10 cellular contexts compared by ENCODE assay signal in the genomic region with DNA sequence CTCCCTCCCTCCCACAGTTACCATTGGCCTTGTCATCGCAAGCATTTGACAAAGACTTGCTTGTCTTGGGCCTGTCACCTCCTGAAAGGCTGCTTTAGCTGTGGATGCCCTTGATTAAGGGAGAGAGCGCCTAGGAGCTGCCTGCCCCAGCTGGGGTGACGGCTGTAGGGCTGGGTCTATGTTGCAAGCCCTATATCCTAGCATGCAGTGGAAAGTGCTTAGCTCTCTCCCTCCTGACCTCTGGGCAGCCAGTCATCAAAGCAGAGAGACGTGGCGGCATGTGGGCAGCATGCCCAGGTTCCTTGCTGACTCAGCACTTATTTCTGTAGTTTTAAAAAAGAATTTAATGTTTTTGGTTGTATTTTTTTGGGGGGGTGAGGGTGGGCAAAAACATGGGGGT.
"Had no signal": no experiment of that assay in that cellular context is flagged by ENCODE, and none has a peak within 500 bp of the region (broad histone marks: within the 10 kb centered on the region; RNA-seq: fewer than 3 reads in every experiment).

No MANE protein-coding gene starts in this region.

- DNase-seq: activated B cell treated with CpG ODN at 0.5 μM for 24 hours; activated CD4-positive, alpha-beta T cell treated with anti-CD3 and anti-CD28 coated beads, Interleukin-2, amount 10 ng/mL, durations not matched to agents 7 days and 5 days; activated naive CD4-positive, alpha-beta T cell treated with anti-CD3 and anti-CD28 coated beads, Interleukin-2, amount 50 U/mL, for 16 hours; adrenal gland; effector memory CD4-positive, alpha-beta T cell; mesendoderm; nephron progenitor cell; T-helper 17 cell; tibial artery had no signal

- H3K4me1 ChIP-seq: adrenal gland had no signal

- H3K27ac ChIP-seq: adrenal gland, tibial artery had no signal

- H3K27me3 ChIP-seq: adrenal gland, tibial artery had no signal

- H3K4me3 ChIP-seq: adrenal gland, skin epidermis, tibial artery had no signal

- ATAC-seq: T-helper 17 cell had no signal

- H3K9me3 ChIP-seq: tibial artery had no signal

- H3K36me3 ChIP-seq: adrenal gland, tibial artery had no signal
